Comparison of ENCODE assay signal across 23 cellular contexts in the genomic region with DNA sequence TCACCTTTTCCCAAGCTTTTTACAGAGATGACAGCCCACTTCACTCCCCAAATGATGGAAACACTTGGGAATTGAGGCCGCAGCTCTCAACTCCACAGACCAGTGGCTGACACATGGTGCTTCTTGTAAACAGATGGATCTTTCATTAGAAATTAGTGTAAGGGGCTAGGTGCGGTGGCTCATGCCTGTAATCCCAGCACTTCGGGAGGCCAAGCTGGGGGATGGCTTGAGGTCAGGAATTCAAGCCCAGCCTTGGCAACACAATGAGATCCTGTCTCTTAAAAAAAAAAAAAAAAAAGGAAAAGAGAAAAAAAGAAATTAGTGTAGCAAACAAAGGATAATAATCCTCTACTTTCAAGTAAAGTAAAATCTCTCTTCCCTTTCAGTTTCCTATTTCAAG. TPM values are rescaled to one million over a fixed set of nuclear protein-coding genes. Genes with fewer than 3 reads are reported as not detected.
DNase-seq lines count a peak whose midpoint lies in the region; ATAC-seq, FAIRE-seq and TF ChIP-seq lines count a peak whose summit lies in the region.
"Had no signal": no experiment of that assay in that cellular context is flagged by ENCODE, and none has a peak within 500 bp of the region (broad histone marks: within the 10 kb centered on the region; RNA-seq: fewer than 3 reads in every experiment).

No MANE protein-coding gene starts in this region.

- TF ChIP-seq CTCF in DND-41 (IDR thresholded peaks at IDR 0.05; ENCODE audit: borderline replicate concordance, extremely low read depth, low read length, poor library complexity, severe bottlenecking) (no peak), endodermal cell (conservative IDR thresholded peaks at IDR 0.05) (no peak), neural crest cell (conservative IDR thresholded peaks at IDR 0.05) (no peak)

- no peaks in the 10 kb centered on the region for H3K27me3 Mint-ChIP-seq in endodermal cell (ENCODE audit: insufficient read depth)
- no peaks in the 10 kb centered on the region for H3K27me3 Mint-ChIP-seq in neural crest cell (ENCODE audit: low read depth)

- no peaks in the 10 kb centered on the region for H3K79me2 ChIP-seq in DND-41 (ENCODE audit: insufficient read depth, low read length)

- H3K27ac Mint-ChIP-seq in endodermal cell = peak overlapping the region; percentile 62
- H3K27ac Mint-ChIP-seq in neural crest cell (ENCODE audit: unreplicated experiment) = peak overlapping the region; percentile 91

- ATAC-seq in DND-41 (ENCODE audit: insufficient read depth, low read depth) = no peak
- no peak for ATAC-seq in HG03521 (IDR thresholded peaks at IDR 0.05; ENCODE audit: unreplicated experiment)
- ATAC-seq: GM12878, PC-3 had no signal

- H2AFZ ChIP-seq in DND-41 (ENCODE audit: low read depth, low read length) = peak overlapping the region; percentile 55; the same call in 1 of the 2 replicates
- H2AFZ ChIP-seq: GM23248 had no signal

- H4K20me1 ChIP-seq in DND-41 (ENCODE audit: insufficient read depth, low read length) = no peaks in the 10 kb centered on the region

- no peak for FAIRE-seq in frontal cortex (lab: Jason Lieb, UNC)
- FAIRE-seq: GM12878, GM19239 had no signal

- no peak overlapping the region for H3K4me3 Mint-ChIP-seq in endodermal cell
- H3K4me3 Mint-ChIP-seq in neural crest cell = peak overlapping the region; percentile 25

- H3K36me3 Mint-ChIP-seq in endodermal cell (ENCODE audit: low read depth) (no peaks in the 10 kb centered on the region), neural crest cell (ENCODE audit: low read depth) (no peaks in the 10 kb centered on the region)

- H3K9ac ChIP-seq in DND-41 (ENCODE audit: low read depth, low read length) (no peak overlapping the region), HUES48 (ENCODE audit: low read depth, low read length) (no peak overlapping the region), endodermal cell (ENCODE audit: extremely low read depth, low read length, poor library complexity, severe bottlenecking) (no peak overlapping the region)
- H3K9ac ChIP-seq: GM23248 had no signal

- no peak overlapping the region for H3K4me3 ChIP-seq in DND-41 (ENCODE audit: low read depth in 1 of 2, low read length in 2 of 2)
- H3K4me3 ChIP-seq in HUES48 (ENCODE audit: low read depth, low read length) = no peak overlapping the region
- no peak overlapping the region for H3K4me3 ChIP-seq in endodermal cell (ENCODE audit: low read length)
- H3K4me3 ChIP-seq: GM12878, GM23248 had no signal

- H3K9me3 ChIP-seq in DND-41 (ENCODE audit: insufficient read depth, low read length, severe bottlenecking) (no peaks in the 10 kb centered on the region), HUES48 (ENCODE audit: control insufficient read depth, insufficient read depth, low read length) (no peaks in the 10 kb centered on the region), endodermal cell (ENCODE audit: control insufficient read depth, low read length) (no peaks in the 10 kb centered on the region)

- H3K27me3 ChIP-seq in DND-41 (ENCODE audit: insufficient read depth, low read length, poor library complexity) (no peaks in the 10 kb centered on the region), HUES48 (ENCODE audit: control insufficient read depth, insufficient read depth, low read length) (no peaks in the 10 kb centered on the region), endodermal cell (ENCODE audit: control insufficient read depth, insufficient read depth, low read length, poor library complexity, severe bottlenecking) (no peaks in the 10 kb centered on the region)

- DNase-seq in DND-41 (no peak), endodermal cell (no peak), neural crest cell (ENCODE audit: low read depth, low spot score) (no peak), NCI-H2081 treated with DMSO at 0.1 percent for 48 hours (lab: John Stamatoyannopoulos, UW) (no peak), germinal center (ENCODE audit: low spot score) (no peak), frontal cortex (ENCODE audit: low spot score in 2 of 2) (no peak)
- DNase-seq: ACHN, COR-L47, DMS 273 treated with DMSO at 0.1 percent for 48 hours, GM23248, KBM-7, MV-4-11, NCI-H187, NCI-H226, NCI-H524, PC-3, RPMI8226, SIG-M5 had no signal

- H3K4me2 ChIP-seq in DND-41 (ENCODE audit: insufficient read depth, low read length) = peak overlapping the region; percentile 40; the same call in 1 of the 2 replicates

- 94% methylated on average over 3 of the region's 3 CpGs; no CpG with 5 or more reads in 1 of the 2 experiments for WGBS in endodermal cell (ENCODE audit: insufficient coverage in 1 of 2, insufficient read length in 1 of 2), 2 experiments

- H3K9me3 Mint-ChIP-seq in endodermal cell (no peaks in the 10 kb centered on the region), neural crest cell (peaks cover 5% of the 10 kb centered on the region)

- H3K36me3 ChIP-seq in DND-41 (ENCODE audit: insufficient read depth, low read length) (no peaks in the 10 kb centered on the region), HUES48 (ENCODE audit: control insufficient read depth, insufficient read depth, low read length) (no peaks in the 10 kb centered on the region), endodermal cell (ENCODE audit: control insufficient read depth, insufficient read depth, low read length) (no peaks in the 10 kb centered on the region)

- H3K4me1 Mint-ChIP-seq in endodermal cell (peaks cover 8% of the 10 kb centered on the region), neural crest cell (peaks cover 18% of the 10 kb centered on the region)

- H3K4me1 ChIP-seq in DND-41 (ENCODE audit: insufficient read depth, low read length) (peaks cover 14% of the 10 kb centered on the region), HUES48 (ENCODE audit: control insufficient read depth, insufficient read depth, low read length) (peaks cover 3% of the 10 kb centered on the region; the same call in 1 of the 2 replicates), endodermal cell (ENCODE audit: control insufficient read depth, insufficient read depth, low read length) (no peaks in the 10 kb centered on the region)

- H3K27ac ChIP-seq in DND-41 (ENCODE audit: low read length) (peak overlapping the region; percentile 59), HUES48 (ENCODE audit: low read depth, low read length) (peak overlapping the region; percentile 53), endodermal cell (ENCODE audit: low read depth, low read length) (peak overlapping the region; percentile 90)
- H3K27ac ChIP-seq: GM23248 had no signal

RNA-seq across cellular contexts. Expression of gene GJA10, which starts 15.7 kb away (rescaled TPM):
- total RNA-seq in endodermal cell (under 1 TPM in 1 of 2 donors, not detected in 1; 0.42 TPM), neural crest cell (not detected in 2 replicates), frontal cortex (not detected)
- not detected for polyA plus RNA-seq in endodermal cell (2013, experiment 1 of 2)
- not detected for polyA plus RNA-seq in endodermal cell (2013, experiment 2 of 2)
- total RNA-seq: Daoy, GM12878, GM23248, PC-3 had no signal
- polyA plus RNA-seq: GM12878, GM23248 had no signal
